10 cellular contexts compared by ENCODE assay signal in the genomic region with DNA sequence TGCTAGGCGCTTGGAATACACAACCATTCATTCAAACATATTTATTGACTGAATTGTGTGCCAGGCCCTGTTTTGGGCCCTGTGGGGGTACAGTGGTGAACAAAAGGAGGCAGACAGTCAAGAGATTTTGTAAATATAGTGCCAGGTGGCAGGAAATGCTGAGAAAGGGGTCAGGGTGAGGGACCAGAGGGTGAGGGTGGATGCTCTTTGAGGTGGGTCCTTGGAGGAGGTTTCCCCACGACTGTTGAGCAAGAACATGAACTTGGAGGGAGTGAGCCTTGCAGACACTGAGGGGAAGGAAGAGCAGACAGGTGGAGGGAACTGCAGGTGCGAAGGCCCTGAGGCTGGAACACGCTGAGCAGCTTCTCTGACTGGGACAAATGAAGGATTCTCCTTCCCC. TPM values are rescaled to one million over a fixed set of nuclear protein-coding genes. Genes with fewer than 3 reads are reported as not detected.
A peak's percentile ranks its signal among the peaks of the same experiment; 100 is the strongest.
DNase-seq lines count a peak whose midpoint lies in the region; ATAC-seq and TF ChIP-seq lines count a peak whose summit lies in the region.
"Had no signal": no experiment of that assay in that cellular context is flagged by ENCODE, and none has a peak within 500 bp of the region (broad histone marks: within the 10 kb centered on the region; RNA-seq: fewer than 3 reads in every experiment).

No MANE protein-coding gene starts in this region.

- peaks cover 27 to 33% of the 10 kb centered on the region in 2 donors for H3K4me1 Mint-ChIP-seq in effector memory CD8-positive, alpha-beta T cell (ENCODE audit: low read depth in 2 of 2)

- H3K27me3 Mint-ChIP-seq in effector memory CD8-positive, alpha-beta T cell, result no peaks in the 10 kb centered on the region

- peaks cover 26% of the 10 kb centered on the region for H3K36me3 Mint-ChIP-seq in effector memory CD8-positive, alpha-beta T cell (ENCODE audit: insufficient read depth)

- H3K9me3 ChIP-seq in OCI-LY7 (ENCODE audit: low read length), result no peaks in the 10 kb centered on the region
- H3K9me3 ChIP-seq in spleen, result peaks cover 0 to 2% (median 0%) of the 10 kb centered on the region in 8 donors
- H3K9me3 ChIP-seq in SJCRH30 (replicated peaks), result no peaks in the 10 kb centered on the region

- TF ChIP-seq CTCF in OCI-LY7 (conservative IDR thresholded peaks at IDR 0.05; ENCODE audit: low read length), result no peak
- no peak for TF ChIP-seq CTCF in spleen (IDR thresholded peaks at IDR 0.05 in 8 of 11, conservative IDR thresholded peaks at IDR 0.05 in 3 of 11)
- TF ChIP-seq CTCF in GM13977 (IDR thresholded peaks at IDR 0.05; ENCODE audit: extremely low read depth, insufficient read depth, missing control alignments), result no peak

- POLR2A ChIA-PET in OCI-LY7 (lab: Charles Lee), result interaction anchor here (0.9 to 3.3 kb wide), 3 partner anchors 29 to 335 kb away, joined by 3 to 22 read pairs (median 4); no protein-coding TSS in a partner anchor

- no peak for TF ChIP-seq POLR2A in spleen (IDR thresholded peaks at IDR 0.05)

- ATAC-seq in effector memory CD8-positive, alpha-beta T cell (replicated peaks), result no peak

- CTCF ChIA-PET in OCI-LY7 (lab: Charles Lee; ENCODE audit: unreplicated experiment), result interaction anchor here (0.6 to 2.4 kb wide), 3 partner anchors 32 to 138 kb away, joined by 4 to 10 read pairs (median 6); no protein-coding TSS in a partner anchor

- no peaks in the 10 kb centered on the region for H3K79me2 ChIP-seq in OCI-LY7 (ENCODE audit: insufficient read depth, low read depth, low read length)

- in situ Hi-C loops in GM13977 (cut with MboI; ENCODE audit: low pct_unique_long_range_greater_than_20kb, low sequenced_read_pairs, unreplicated experiment), result no loop called here

- H3K27ac ChIP-seq in OCI-LY7 (ENCODE audit: low read depth, low read length, poor library complexity, severe bottlenecking), result no peak overlapping the region
- peak overlapping the region; percentile 55 to 94 (median 88) for H3K27ac ChIP-seq in spleen
- no peak overlapping the region for H3K27ac ChIP-seq in SJCRH30
- H3K27ac ChIP-seq: brain microvascular endothelial cell had no signal

- no peaks in the 10 kb centered on the region for H4K20me1 ChIP-seq in OCI-LY7 (ENCODE audit: insufficient read depth, low read length)

- intact Hi-C loops in OCI-LY7 (cut with micrococcal nuclease; ENCODE audit: unreplicated experiment) (no loop called here), spleen (cut with DNase I; ENCODE audit: low total_unique reads) (loop anchor here (10.0 kb wide), 3 partner anchors 103 to 283 kb away; partner anchors contain the start of genes HPCAL1 and RRM2)

- H3K4me3 Mint-ChIP-seq in effector memory CD8-positive, alpha-beta T cell, result peak overlapping the region; percentile 81
- H3K4me3 Mint-ChIP-seq: nephron had no signal

- H2AFZ ChIP-seq in OCI-LY7 (ENCODE audit: low read length), result no peak overlapping the region

- H3K27ac Mint-ChIP-seq in effector memory CD8-positive, alpha-beta T cell, result peak overlapping the region; percentile 61 to 90
- H3K27ac Mint-ChIP-seq: nephron had no signal

- BruUV-seq in OCI-LY7 (replicated peaks; lab: Mats Ljungman, UMichigan), result no TSS peak

- H3K4me3 ChIP-seq in OCI-LY7 (ENCODE audit: low read depth, low read length, poor library complexity, severe bottlenecking) (no peak overlapping the region), spleen (peak overlapping the region in 1 of 8 donors; percentile 55), SJCRH30 (no peak overlapping the region)

- 39 to 57% (median 50%) methylated on average over 4 of the region's 4 CpGs for WGBS in spleen, 5 donors

- H3K4me2 ChIP-seq in OCI-LY7 (ENCODE audit: low read length), result peak overlapping the region; percentile 83

- H3K9me2 ChIP-seq in OCI-LY7 (ENCODE audit: insufficient read depth, low read length), result no peaks in the 10 kb centered on the region

- H3K27me3 ChIP-seq in spleen (replicated peaks in 1 of 7) (peaks cover 0 to 5% (median 0%) of the 10 kb centered on the region in 7 donors), SJCRH30 (no peaks in the 10 kb centered on the region)
- H3K27me3 ChIP-seq: brain microvascular endothelial cell had no signal

- DNase-seq in SIG-M5 treated with dmso at 0.1 percent for 504 hours (lab: John Stamatoyannopoulos, UW; ENCODE audit: unreplicated experiment), result peak; percentile 14
- DNase-seq in SIG-M5 (lab: John Stamatoyannopoulos, UW), result no peak
- peak; percentile 28 for DNase-seq in OCI-LY7 (ENCODE audit: low spot score)
- no peak for DNase-seq in effector memory CD8-positive, alpha-beta T cell
- DNase-seq in spleen, result no peak
- DNase-seq in GM13977 (ENCODE audit: low spot score), result no peak
- DNase-seq in SJCRH30, result no peak
- DNase-seq in NCI-H748 treated with DMSO at 0.1 percent for 48 hours (lab: John Stamatoyannopoulos, UW), result no peak
- DNase-seq: brain microvascular endothelial cell had no signal

- peaks cover 57% of the 10 kb centered on the region for H3K4me1 ChIP-seq in OCI-LY7 (ENCODE audit: insufficient read depth, low read length, poor library complexity, severe bottlenecking)
- peaks cover 33 to 98% (median 57%) of the 10 kb centered on the region in 6 donors for H3K4me1 ChIP-seq in spleen
- H3K4me1 ChIP-seq in SJCRH30, result peaks cover 22% of the 10 kb centered on the region

- H3K36me3 ChIP-seq in OCI-LY7 (ENCODE audit: insufficient read depth, low read length), result no peaks in the 10 kb centered on the region
- H3K36me3 ChIP-seq in spleen, result peaks cover 0 to 43% (median 0%) of the 10 kb centered on the region in 6 donors
- H3K36me3 ChIP-seq in SJCRH30, result no peaks in the 10 kb centered on the region
- H3K36me3 ChIP-seq: brain microvascular endothelial cell had no signal

- H3K9me3 Mint-ChIP-seq in effector memory CD8-positive, alpha-beta T cell, result no peaks in the 10 kb centered on the region
- H3K9me3 Mint-ChIP-seq: nephron had no signal

RNA-seq across cellular contexts. Expression of gene ODC1, which starts 40.7 kb away (rescaled TPM):
- 273 and 306 TPM in 2 replicates for total RNA-seq in OCI-LY7 (2014; rRNA removed; shearing (Covaris generic))
- total RNA-seq in OCI-LY7 (2022) (221 and 256 TPM in 2 replicates), spleen (10 to 100 TPM; 28.9 to 84.3 (median 62.8) TPM)
- polyA plus RNA-seq in spleen, result 10 to 100 TPM; 38.0 to 78.1 (median 65.3) TPM
- total RNA-seq in SJCRH30 (2014; rRNA removed; shearing (Covaris generic)), result 362 and 380 TPM in 2 replicates

Comparison
In these comparisons a context has a peak if more than half of its experiments do, and no peak if none do; other contexts are left out.
1. DNase-seq: peak in SIG-M5 treated with dmso at 0.1 percent for 504 hours (single experiment) and OCI-LY7 (single experiment); none in SIG-M5 (single experiment), effector memory CD8-positive, alpha-beta T cell (0 of 3), spleen (single experiment), GM13977 (single experiment), SJCRH30 (0 of 2) and NCI-H748 treated with DMSO at 0.1 percent for 48 hours (single experiment).
2. H3K27ac ChIP-seq: peak in spleen (8 of 8); none in OCI-LY7 (single experiment) and SJCRH30 (single experiment).